13 cellular contexts compared by ENCODE assay signal in genomic region chr5:123754167-123754840, GRCh38.
DNase-seq lines count a peak whose midpoint lies in the region; ATAC-seq and TF ChIP-seq lines count a peak whose summit lies in the region.
"Had no signal": no experiment of that assay in that cellular context is flagged by ENCODE, and none has a peak within 500 bp of the region (broad histone marks: within the 10 kb centered on the region; RNA-seq: fewer than 3 reads in every experiment).

No MANE protein-coding gene starts in this region.

- no peaks in the 10 kb centered on the region for H3K4me1 ChIP-seq in endodermal cell (ENCODE audit: control insufficient read depth, insufficient read depth, low read length)
- peaks cover 6 to 25% of the 10 kb centered on the region in 2 donors for H3K4me1 ChIP-seq in neuronal stem cell (ENCODE audit: control insufficient read depth in 2 of 2, insufficient read depth in 1 of 2, low read depth in 1 of 2, low read length in 2 of 2)
- H3K4me1 ChIP-seq in psoas muscle, result peaks cover 20% of the 10 kb centered on the region
- H3K4me1 ChIP-seq: parathyroid adenoma had no signal

- H2BK12ac ChIP-seq in neuronal stem cell (ENCODE audit: low read length), result no peak overlapping the region

- no peak for ATAC-seq in HG02759 (IDR thresholded peaks at IDR 0.05; ENCODE audit: unreplicated experiment)
- ATAC-seq in psoas muscle, result no peak

- H3K4ac ChIP-seq in neuronal stem cell (ENCODE audit: low read length), result no peak overlapping the region

- H3K27me3 Mint-ChIP-seq in endodermal cell (ENCODE audit: insufficient read depth), result no peaks in the 10 kb centered on the region

- no peak overlapping the region for H4K91ac ChIP-seq in neuronal stem cell (ENCODE audit: low read depth, low read length, poor library complexity)

- no peak overlapping the region for H2BK120ac ChIP-seq in neuronal stem cell (ENCODE audit: low read depth, low read length)

- no peak overlapping the region for H3K4me3 ChIP-seq in endodermal cell (ENCODE audit: low read length)
- H3K4me3 ChIP-seq in neuronal stem cell (ENCODE audit: low read length in 2 of 2), result no peak overlapping the region
- no peak overlapping the region for H3K4me3 ChIP-seq in psoas muscle

- no peak overlapping the region for H3K4me3 Mint-ChIP-seq in endodermal cell

- H2AK5ac ChIP-seq in neuronal stem cell (ENCODE audit: low read depth, low read length), result no peak overlapping the region

- no peaks in the 10 kb centered on the region for H3K9me3 ChIP-seq in endodermal cell (ENCODE audit: control insufficient read depth, low read length)
- peaks cover 0 to 14% of the 10 kb centered on the region in 2 donors for H3K9me3 ChIP-seq in neuronal stem cell (replicated peaks in 1 of 2; ENCODE audit: control insufficient read depth in 2 of 2, insufficient read depth in 1 of 2, low read depth in 1 of 2, low read length in 2 of 2)
- no peaks in the 10 kb centered on the region for H3K9me3 ChIP-seq in psoas muscle

- H3K36me3 Mint-ChIP-seq in endodermal cell (ENCODE audit: low read depth), result no peaks in the 10 kb centered on the region

- peaks cover 8% of the 10 kb centered on the region for H3K9me3 Mint-ChIP-seq in endodermal cell

- H3K36me3 ChIP-seq in endodermal cell (ENCODE audit: control insufficient read depth, insufficient read depth, low read length), result no peaks in the 10 kb centered on the region
- no peaks in the 10 kb centered on the region for H3K36me3 ChIP-seq in neuronal stem cell (replicated peaks in 1 of 2; ENCODE audit: control insufficient read depth in 2 of 2, insufficient read depth in 2 of 2, low read length in 2 of 2)
- H3K36me3 ChIP-seq in psoas muscle (ENCODE audit: insufficient read depth in 1 of 2, low read depth in 1 of 2), result no peaks in the 10 kb centered on the region

- H3K27ac ChIP-seq in endodermal cell (ENCODE audit: low read depth, low read length), result peak overlapping the region; percentile 93
- no peak overlapping the region for H3K27ac ChIP-seq in neuronal stem cell (replicated peaks; ENCODE audit: low read length)
- no peak overlapping the region for H3K27ac ChIP-seq in psoas muscle
- H3K27ac ChIP-seq: parathyroid adenoma had no signal

- H3K9ac ChIP-seq in endodermal cell (ENCODE audit: extremely low read depth, low read length, poor library complexity, severe bottlenecking), result no peak overlapping the region
- H3K9ac ChIP-seq in neuronal stem cell (ENCODE audit: low read depth, low read length, poor library complexity), result no peak overlapping the region
- H3K9ac ChIP-seq: parathyroid adenoma had no signal

- H3K4me2 ChIP-seq in neuronal stem cell (ENCODE audit: insufficient read depth, low read length, poor library complexity, severe bottlenecking), result no peak overlapping the region

- no peaks in the 10 kb centered on the region for H3K79me1 ChIP-seq in neuronal stem cell (ENCODE audit: low read depth, low read length)

- H3K27me3 ChIP-seq in endodermal cell (ENCODE audit: control insufficient read depth, insufficient read depth, low read length, poor library complexity, severe bottlenecking) (no peaks in the 10 kb centered on the region), neuronal stem cell (ENCODE audit: control insufficient read depth in 3 of 3, insufficient read depth in 3 of 3, low read depth in 1 of 3, low read length in 3 of 3) (no peaks in the 10 kb centered on the region), psoas muscle (ENCODE audit: insufficient read depth in 3 of 3, low read length in 2 of 3) (no peaks in the 10 kb centered on the region)

- no peak overlapping the region for H3K27ac Mint-ChIP-seq in endodermal cell

- intact Hi-C loops in psoas muscle (cut with DNase I), result no loop called here

- H2AFZ ChIP-seq in neuronal stem cell (ENCODE audit: low read length), result peak overlapping the region; percentile 19
- H2AFZ ChIP-seq: parathyroid adenoma had no signal

- H2BK5ac ChIP-seq in neuronal stem cell (ENCODE audit: low read length), result no peak overlapping the region

- H3K4me1 Mint-ChIP-seq in endodermal cell, result no peaks in the 10 kb centered on the region

- H3K23ac ChIP-seq in neuronal stem cell (ENCODE audit: low read depth, low read length, poor library complexity), result no peak overlapping the region

- H4K8ac ChIP-seq in neuronal stem cell (ENCODE audit: low read depth, low read length), result no peak overlapping the region

- H3K14ac ChIP-seq in neuronal stem cell (ENCODE audit: low read length), result no peak overlapping the region

- H2BK15ac ChIP-seq in neuronal stem cell (ENCODE audit: low read length), result no peak overlapping the region

- TF ChIP-seq CTCF in endodermal cell (conservative IDR thresholded peaks at IDR 0.05) (no peak), psoas muscle (IDR thresholded peaks at IDR 0.05) (no peak)

- DNase-seq in GM04504 (ENCODE audit: low read depth), result peak; percentile 24
- peak; percentile 79 for DNase-seq in NCI-H446 treated with DMSO at 0.1 percent for 48 hours (lab: John Stamatoyannopoulos, UW)
- DNase-seq in endodermal cell, result no peak
- DNase-seq in neuronal stem cell (ENCODE audit: low spot score), result no peak
- DNase-seq in psoas muscle, result no peak
- DNase-seq in amygdala (lab: John Stamatoyannopoulos, UW), result no peak
- no peak for DNase-seq in activated CD4-positive, alpha-beta T cell treated with anti-CD3 and anti-CD28 coated beads, Interleukin-2, amount 50 U/mL, for 48 hours
- DNase-seq: activated CD4-positive, alpha-beta T cell treated with anti-CD3 and anti-CD28 coated beads for 48 hours; activated naive CD4-positive, alpha-beta T cell treated with Interleukin-2 at 50 U/mL for 16 hours; NCI-H2171 treated with DMSO at 0.1 percent for 48 hours; SIG-M5 had no signal

- WGBS in endodermal cell (ENCODE audit: insufficient coverage in 1 of 2, insufficient read length in 1 of 2), 2 experiments, result 60 to 84% methylated on average over 1 to 2 of the region's 2 CpGs
- WGBS in neuronal stem cell (ENCODE audit: extremely low coverage in 2 of 2, insufficient read length in 2 of 2, insufficient replicate concordance in 1 of 2), 2 donors, result no CpG with 5 or more reads among the region's 2 CpGs
- 75 to 90% (median 89%) methylated on average over 2 of the region's 2 CpGs for WGBS in psoas muscle, 3 donors

- no peak overlapping the region for H3K18ac ChIP-seq in neuronal stem cell (ENCODE audit: low read length)

Comparison
In these comparisons a context has a peak if more than half of its experiments do, and no peak if none do; other contexts are left out.
1. DNase-seq: peak in GM04504 (single experiment) and NCI-H446 treated with DMSO at 0.1 percent for 48 hours (single experiment); none in endodermal cell (single experiment), neuronal stem cell (single experiment), psoas muscle (0 of 2), amygdala (0 of 56) and activated CD4-positive, alpha-beta T cell treated with anti-CD3 and anti-CD28 coated beads, Interleukin-2, amount 50 U/mL, for 48 hours (0 of 2).